Comparison of ENCODE assay signal across 1 cellular context in genomic region chr1:200894712-200895447, GRCh38.
TF ChIP-seq lines count a peak whose summit lies in the region.

Gene INAVA (plus strand): TSS chr1:200894900. CDS start chr1:200898401, 3,501 bp downstream.

TF ChIP-seq in K562, 482 proteins besides CTCF, POLR2A, EP300 and RAD21 (continued from another document):
- TF ChIP-seq CUX1 (CRISPR knock-in tag; IDR thresholded peaks at IDR 0.05) = no peak
- no peak for TF ChIP-seq MTF1 (CRISPR knock-in tag; IDR thresholded peaks at IDR 0.05; ENCODE audit: borderline replicate concordance)
- TF ChIP-seq PRMT5 (CRISPR knock-in tag; IDR thresholded peaks at IDR 0.05) = no peak
TF ChIP-seq in K562: peak in this region for 0.
